In genomic region chr4:121599049-121599448, GRCh38 we compare ENCODE assay signal across 17 cellular contexts.
"Had no signal": no experiment of that assay in that cellular context is flagged by ENCODE, and none has a peak within 500 bp of the region (broad histone marks: within the 10 kb centered on the region; RNA-seq: fewer than 3 reads in every experiment).

No MANE protein-coding gene starts in this region.

- H3K27me3 ChIP-seq: esophagus muscularis mucosa, tibial nerve, uterus had no signal

- H3K36me3 ChIP-seq: esophagus muscularis mucosa, tibial nerve, uterus, WERI-Rb-1 had no signal

- FAIRE-seq: astrocyte, bronchial epithelial cell, endometrium had no signal

- H3K9me3 ChIP-seq: esophagus muscularis mucosa, tibial nerve, uterus had no signal

- ATAC-seq: activated CD8-positive, alpha-beta memory T cell treated with anti-CD3 and anti-CD28 coated beads, Interleukin-2, amount 10 ng/mL, durations not matched to agents 7 days and 5 days; SK-N-SH treated with all-trans-retinoic acid at 6 μM for 48 hours; stimulated activated memory B cell treated with anti-CD40 and anti-IgM and Interleukin-4, amounts not matched to agents 10 μg/mL and 1 μg/mL and 100 μg/mL, for 72 hours had no signal

- DNase-seq: activated CD4-positive, alpha-beta memory T cell treated with anti-CD3 and anti-CD28 coated beads for 36 hours; activated CD8-positive, alpha-beta memory T cell treated with anti-CD3 and anti-CD28 coated beads, Interleukin-2, amount 10 ng/mL, durations not matched to agents 7 days and 5 days; activated naive CD4-positive, alpha-beta T cell treated with anti-CD3 and anti-CD28 coated beads, Interleukin-2, amount 10 ng/mL, durations not matched to agents 7 days and 5 days; activated T-cell treated with anti-CD3 and anti-CD28 coated beads, Interleukin-2, amount 50 U/mL, for 1 hour; foreskin fibroblast; islet precursor cell; nephron progenitor cell; stimulated activated CD4-positive, alpha-beta T cell treated with anti-CD3 and anti-CD28 coated beads, Interleukin-2, amount 100 ng/mL, for 48 hours; uterus; WERI-Rb-1 had no signal

- H3K27ac ChIP-seq: tibial nerve, WERI-Rb-1 had no signal

- H3K4me1 ChIP-seq: uterus had no signal

- H3K4me3 ChIP-seq: esophagus muscularis mucosa, tibial nerve, uterus had no signal
